ENCODE assay signal across 16 cellular contexts in the genomic region with DNA sequence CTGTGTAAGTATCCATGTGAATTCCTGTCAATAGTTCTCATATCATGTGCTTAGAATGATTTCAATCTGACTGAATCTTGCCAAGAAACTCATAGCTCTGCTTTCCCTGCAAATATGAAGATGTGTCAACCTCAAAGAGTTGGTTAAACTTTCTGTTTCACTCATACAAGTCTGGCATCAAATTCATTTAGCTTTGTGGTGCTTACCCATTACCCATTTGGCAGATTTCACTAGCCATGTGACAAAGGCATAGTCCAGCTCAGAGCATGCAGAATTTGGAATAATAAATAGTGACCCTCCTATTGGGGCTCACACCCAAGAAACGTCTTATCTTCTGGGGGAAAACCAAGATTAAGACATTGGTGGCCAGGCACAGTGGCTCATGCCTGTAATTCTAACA.
DNase-seq lines count a peak whose midpoint lies in the region; ATAC-seq, FAIRE-seq and TF ChIP-seq lines count a peak whose summit lies in the region.
"Had no signal": no experiment of that assay in that cellular context is flagged by ENCODE, and none has a peak within 500 bp of the region (broad histone marks: within the 10 kb centered on the region; RNA-seq: fewer than 3 reads in every experiment).

No MANE protein-coding gene starts in this region.

- H3K36me3 ChIP-seq in endothelial cell of umbilical vein (ENCODE audit: control insufficient read depth in 2 of 2, extremely low read depth in 1 of 2, insufficient read depth in 2 of 2, low read length in 2 of 2) (no peaks in the 10 kb centered on the region), small intestine (ENCODE audit: control insufficient read depth in 2 of 2, insufficient read depth in 2 of 2, low read length in 2 of 2) (no peaks in the 10 kb centered on the region)
- H3K36me3 ChIP-seq: adrenal gland, thyroid gland had no signal

- dilution Hi-C loops in endothelial cell of umbilical vein (cut with MboI; ENCODE audit: extremely low pct_ligation_motif_present, low sequenced_read_pairs): no loop called here

- TF ChIP-seq CTCF in endothelial cell of umbilical vein (IDR thresholded peaks at IDR 0.05; ENCODE audit: extremely low read depth in 1 of 2, insufficient read depth in 1 of 2, low read depth in 1 of 2, low read length in 2 of 2): no peak

- H3K27me3 ChIP-seq in endothelial cell of umbilical vein (ENCODE audit: control insufficient read depth in 2 of 2, insufficient read depth in 2 of 2, low read length in 2 of 2) (no peaks in the 10 kb centered on the region), small intestine (ENCODE audit: control insufficient read depth in 2 of 2, insufficient read depth in 2 of 2, low read length in 2 of 2) (no peaks in the 10 kb centered on the region)
- H3K27me3 ChIP-seq: adrenal gland, thyroid gland had no signal

- WGBS in small intestine, 3 donors: 17 to 48% (median 32%) methylated on average over 1 of the region's 1 CpG

- H3K4me1 Mint-ChIP-seq in activated CD8-positive, alpha-beta memory T cell treated with anti-CD3 and anti-CD28 coated beads, Interleukin-2, amount 10 ng/mL, durations not matched to agents 7 days and 5 days: peaks cover 43% of the 10 kb centered on the region
- peaks cover 40% of the 10 kb centered on the region for H3K4me1 Mint-ChIP-seq in T-helper 1 cell treated with Interleukin-12 subunit alpha and Interleukin-12 subunit beta and Interleukin-4 antibody, amounts not matched to agents 30 μg/mL and 1 μg/mL, for 36 hours (ENCODE audit: low read depth)
- peaks cover 62% of the 10 kb centered on the region for H3K4me1 Mint-ChIP-seq in stimulated activated naive CD8-positive, alpha-beta T cell treated with anti-CD3 and anti-CD28 coated beads, Interleukin-15, amount 100 ng/mL, for 72 hours

- POLR2A ChIA-PET in endothelial cell of umbilical vein (lab: Charles Lee): no interaction called here

- in situ Hi-C loops in ACHN (cut with HindIII; ENCODE audit: low pct_ligation_motif_present, low pct_unique_long_range_greater_than_20kb, low sequenced_read_pairs): no loop called here

- ATAC-seq in activated CD8-positive, alpha-beta memory T cell treated with anti-CD3 and anti-CD28 coated beads, Interleukin-2, amount 10 ng/mL, durations not matched to agents 7 days and 5 days: peak; percentile 61
- peak; percentile 73 for ATAC-seq in stimulated activated naive CD8-positive, alpha-beta T cell treated with anti-CD3 and anti-CD28 coated beads, Interleukin-15, amount 100 ng/mL, for 72 hours
- ATAC-seq: Right ventricle myocardium inferior had no signal

- no peak overlapping the region for H3K4me3 ChIP-seq in endothelial cell of umbilical vein (replicated peaks in 1 of 3; ENCODE audit: insufficient read depth in 1 of 3, low read depth in 1 of 3, low read length in 3 of 3)
- no peak overlapping the region for H3K4me3 ChIP-seq in small intestine (ENCODE audit: low read depth in 1 of 2, low read length in 2 of 2)
- H3K4me3 ChIP-seq: adrenal gland, thyroid gland had no signal

- intact Hi-C loops in endothelial cell of umbilical vein (cut with micrococcal nuclease): no loop called here

- peaks cover 2% of the 10 kb centered on the region for H3K9me3 Mint-ChIP-seq in activated CD8-positive, alpha-beta memory T cell treated with anti-CD3 and anti-CD28 coated beads, Interleukin-2, amount 10 ng/mL, durations not matched to agents 7 days and 5 days (ENCODE audit: low read depth)
- peaks cover 8% of the 10 kb centered on the region for H3K9me3 Mint-ChIP-seq in T-helper 1 cell treated with Interleukin-12 subunit alpha and Interleukin-12 subunit beta and Interleukin-4 antibody, amounts not matched to agents 30 μg/mL and 1 μg/mL, for 36 hours
- H3K9me3 Mint-ChIP-seq in stimulated activated naive CD8-positive, alpha-beta T cell treated with anti-CD3 and anti-CD28 coated beads, Interleukin-15, amount 100 ng/mL, for 72 hours: peaks cover 0 to 4% of the 10 kb centered on the region in 2 donors

- no peak overlapping the region for H2AFZ ChIP-seq in endothelial cell of umbilical vein (ENCODE audit: low read depth, low read length)

- H3K4me2 ChIP-seq in endothelial cell of umbilical vein (ENCODE audit: insufficient read depth, low read length): no peak overlapping the region

- no peaks in the 10 kb centered on the region for H4K20me1 ChIP-seq in endothelial cell of umbilical vein (replicated peaks; ENCODE audit: control insufficient read depth, extremely low read depth, insufficient read depth, low read length)

- no peaks in the 10 kb centered on the region for H3K9me1 ChIP-seq in endothelial cell of umbilical vein (replicated peaks; ENCODE audit: control insufficient read depth, extremely low read depth, insufficient read depth, low read length)

- no peak overlapping the region for H3K9ac ChIP-seq in endothelial cell of umbilical vein (replicated peaks; ENCODE audit: extremely low read depth, insufficient read depth, low read length)

- H3K36me3 Mint-ChIP-seq in activated CD8-positive, alpha-beta memory T cell treated with anti-CD3 and anti-CD28 coated beads, Interleukin-2, amount 10 ng/mL, durations not matched to agents 7 days and 5 days: peaks cover 16% of the 10 kb centered on the region
- peaks cover 5% of the 10 kb centered on the region for H3K36me3 Mint-ChIP-seq in T-helper 1 cell treated with Interleukin-12 subunit alpha and Interleukin-12 subunit beta and Interleukin-4 antibody, amounts not matched to agents 30 μg/mL and 1 μg/mL, for 36 hours (ENCODE audit: low read depth)

- H3K27ac Mint-ChIP-seq in activated CD8-positive, alpha-beta memory T cell treated with anti-CD3 and anti-CD28 coated beads, Interleukin-2, amount 10 ng/mL, durations not matched to agents 7 days and 5 days: peak overlapping the region; percentile 48
- peak overlapping the region; percentile 65 for H3K27ac Mint-ChIP-seq in T-helper 1 cell treated with Interleukin-12 subunit alpha and Interleukin-12 subunit beta and Interleukin-4 antibody, amounts not matched to agents 30 μg/mL and 1 μg/mL, for 36 hours
- peak overlapping the region; percentile 93 to 96 for H3K27ac Mint-ChIP-seq in stimulated activated naive CD8-positive, alpha-beta T cell treated with anti-CD3 and anti-CD28 coated beads, Interleukin-15, amount 100 ng/mL, for 72 hours
- H3K27ac Mint-ChIP-seq: progenitor cell of endocrine pancreas had no signal

- H3K4me1 ChIP-seq in endothelial cell of umbilical vein (ENCODE audit: control insufficient read depth, extremely low read depth, insufficient read depth, low read length): peaks cover 27% of the 10 kb centered on the region
- peaks cover 0 to 2% of the 10 kb centered on the region in 2 donors for H3K4me1 ChIP-seq in small intestine (ENCODE audit: control insufficient read depth in 2 of 2, insufficient read depth in 1 of 2, low read depth in 1 of 2, low read length in 1 of 2)
- H3K4me1 ChIP-seq: thyroid gland had no signal

- no peak overlapping the region for H3K4me3 Mint-ChIP-seq in activated CD8-positive, alpha-beta memory T cell treated with anti-CD3 and anti-CD28 coated beads, Interleukin-2, amount 10 ng/mL, durations not matched to agents 7 days and 5 days
- H3K4me3 Mint-ChIP-seq in T-helper 1 cell treated with Interleukin-12 subunit alpha and Interleukin-12 subunit beta and Interleukin-4 antibody, amounts not matched to agents 30 μg/mL and 1 μg/mL, for 36 hours: no peak overlapping the region
- peak overlapping the region; percentile 43 to 45 for H3K4me3 Mint-ChIP-seq in stimulated activated naive CD8-positive, alpha-beta T cell treated with anti-CD3 and anti-CD28 coated beads, Interleukin-15, amount 100 ng/mL, for 72 hours

- DNase-seq in activated CD8-positive, alpha-beta memory T cell treated with anti-CD3 and anti-CD28 coated beads, Interleukin-2, amount 10 ng/mL, durations not matched to agents 7 days and 5 days: peak; percentile 47
- no peak for DNase-seq in activated CD8-positive, alpha-beta memory T cell treated with anti-CD3 and anti-CD28 coated beads, Interleukin-2, amount 50 U/mL, for 4 hours
- DNase-seq in endothelial cell of umbilical vein (ENCODE audit: low read depth, low spot score) (no peak), small intestine (no peak), SW480 (ENCODE audit: low spot score) (no peak), ACHN (no peak)
- peak; percentile 42 for DNase-seq in stimulated activated naive CD8-positive, alpha-beta T cell treated with anti-CD3 and anti-CD28 coated beads, Interleukin-15, amount 100 ng/mL, for 72 hours
- DNase-seq: DND-41, hippocampal formation, NCI-H1092, NCI-H69, thyroid gland had no signal

- no TSS peak for BruUV-seq in endothelial cell of umbilical vein (replicated peaks; lab: Mats Ljungman, UMichigan)

- H3K9me3 ChIP-seq in endothelial cell of umbilical vein (replicated peaks; ENCODE audit: control insufficient read depth, insufficient read depth, low read length): no peaks in the 10 kb centered on the region
- no peaks in the 10 kb centered on the region for H3K9me3 ChIP-seq in small intestine (ENCODE audit: control insufficient read depth, low read depth)
- H3K9me3 ChIP-seq: adrenal gland, thyroid gland had no signal

- FAIRE-seq in endothelial cell of umbilical vein (lab: Jason Lieb, UNC): no peak
- FAIRE-seq in small intestine (lab: Jason Lieb, UNC): no peak

- H3K27me3 Mint-ChIP-seq in activated CD8-positive, alpha-beta memory T cell treated with anti-CD3 and anti-CD28 coated beads, Interleukin-2, amount 10 ng/mL, durations not matched to agents 7 days and 5 days: peaks cover 2% of the 10 kb centered on the region
- H3K27me3 Mint-ChIP-seq in T-helper 1 cell treated with Interleukin-12 subunit alpha and Interleukin-12 subunit beta and Interleukin-4 antibody, amounts not matched to agents 30 μg/mL and 1 μg/mL, for 36 hours (ENCODE audit: low read depth): no peaks in the 10 kb centered on the region
- no peaks in the 10 kb centered on the region for H3K27me3 Mint-ChIP-seq in stimulated activated naive CD8-positive, alpha-beta T cell treated with anti-CD3 and anti-CD28 coated beads, Interleukin-15, amount 100 ng/mL, for 72 hours

- CTCF ChIA-PET in activated CD8-positive, alpha-beta memory T cell treated with anti-CD3 and anti-CD28 coated beads, Interleukin-2, amount 10 ng/mL, durations not matched to agents 7 days and 5 days (lab: Charles Lee): interaction anchor here (2.2 to 7.4 kb wide), 3 partner anchors 40 to 1176 kb away, joined by 7 to 60 read pairs (median 8); no protein-coding TSS in a partner anchor
- CTCF ChIA-PET in endothelial cell of umbilical vein (lab: Charles Lee): interaction anchor here (0.9 to 1.7 kb wide), 4 partner anchors 8 to 1175 kb away, joined by 3 to 5 read pairs (median 4); no protein-coding TSS in a partner anchor

- H3K27ac ChIP-seq in endothelial cell of umbilical vein (ENCODE audit: insufficient read depth, low read depth, low read length) (peak overlapping the region; percentile 16), small intestine (ENCODE audit: low read depth in 1 of 2, low read length in 1 of 2) (no peak overlapping the region)
- H3K27ac ChIP-seq: thyroid gland had no signal

- no peaks in the 10 kb centered on the region for H3K79me2 ChIP-seq in endothelial cell of umbilical vein (ENCODE audit: control insufficient read depth, insufficient read depth, low read length)

- no peak for TF ChIP-seq POLR2A in endothelial cell of umbilical vein (IDR thresholded peaks at IDR 0.05; ENCODE audit: low read depth, low read length)

Comparison
In these comparisons a context has a peak if more than half of its experiments do, and no peak if none do; other contexts are left out.
1. DNase-seq: peak in activated CD8-positive, alpha-beta memory T cell treated with anti-CD3 and anti-CD28 coated beads, Interleukin-2, amount 10 ng/mL, durations not matched to agents 7 days and 5 days (single experiment) and stimulated activated naive CD8-positive, alpha-beta T cell treated with anti-CD3 and anti-CD28 coated beads, Interleukin-15, amount 100 ng/mL, for 72 hours (2 of 2); none in activated CD8-positive, alpha-beta memory T cell treated with anti-CD3 and anti-CD28 coated beads, Interleukin-2, amount 50 U/mL, for 4 hours (single experiment), endothelial cell of umbilical vein (single experiment), small intestine (single experiment), SW480 (single experiment) and ACHN (single experiment).
2. H3K4me3 Mint-ChIP-seq: peak in stimulated activated naive CD8-positive, alpha-beta T cell treated with anti-CD3 and anti-CD28 coated beads, Interleukin-15, amount 100 ng/mL, for 72 hours (2 of 2); none in activated CD8-positive, alpha-beta memory T cell treated with anti-CD3 and anti-CD28 coated beads, Interleukin-2, amount 10 ng/mL, durations not matched to agents 7 days and 5 days (single experiment) and T-helper 1 cell treated with Interleukin-12 subunit alpha and Interleukin-12 subunit beta and Interleukin-4 antibody, amounts not matched to agents 30 μg/mL and 1 μg/mL, for 36 hours (single experiment).
3. Peak in every context shown above with its lines, with median percentiles within 50 percentile points of each other: H3K27ac Mint-ChIP-seq.